Comparison of ENCODE assay signal across 17 cellular contexts in the genomic region with DNA sequence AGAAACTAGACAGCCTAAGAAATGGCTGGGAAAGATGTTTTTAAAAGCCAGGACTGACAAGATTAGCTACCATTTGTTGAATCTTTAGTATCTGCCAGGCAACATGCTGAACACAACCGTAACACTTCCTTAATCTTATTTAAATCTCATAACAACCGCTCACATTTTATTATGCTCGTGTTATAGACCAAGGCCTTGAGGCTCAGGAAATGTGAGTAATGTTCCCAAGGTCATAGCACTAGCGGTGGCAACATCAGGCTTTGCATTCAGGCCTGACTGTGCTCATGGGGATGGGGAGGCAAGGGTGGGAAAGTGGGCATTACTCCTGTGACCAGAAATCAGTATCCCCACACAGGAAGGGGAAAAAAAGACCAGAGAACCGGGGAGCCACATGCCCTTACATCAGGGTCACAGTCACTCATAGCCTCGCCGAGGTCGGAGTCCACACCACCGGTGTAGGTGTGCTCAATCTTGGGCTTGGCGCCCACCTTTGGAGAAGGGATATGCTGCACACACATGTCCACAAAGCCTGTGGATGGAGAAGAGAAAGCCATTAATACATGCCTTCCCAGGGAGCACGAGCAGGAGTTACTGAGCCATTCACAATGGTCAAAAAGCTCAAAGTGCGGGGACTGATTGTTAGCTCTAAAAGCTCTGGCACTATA. TPM values are rescaled to one million over a fixed set of nuclear protein-coding genes. Genes with fewer than 3 reads are reported as not detected.
A peak's percentile ranks its signal among the peaks of the same experiment; 100 is the strongest.
DNase-seq lines count a peak whose midpoint lies in the region; ATAC-seq and TF ChIP-seq lines count a peak whose summit lies in the region.
"Had no signal": no experiment of that assay in that cellular context is flagged by ENCODE, and none has a peak within 500 bp of the region (broad histone marks: within the 10 kb centered on the region; RNA-seq: fewer than 3 reads in every experiment).

No MANE protein-coding gene starts in this region.

- TF ChIP-seq POLR2A in heart left ventricle (IDR thresholded peaks at IDR 0.05): no peak
- TF ChIP-seq POLR2A in transverse colon (IDR thresholded peaks at IDR 0.05): no peak

- H3K27me3 ChIP-seq in heart left ventricle (no peaks in the 10 kb centered on the region), transverse colon (no peaks in the 10 kb centered on the region)
- H3K27me3 ChIP-seq: BLaER1 had no signal

- TF ChIP-seq CTCF in heart left ventricle (IDR thresholded peaks at IDR 0.05) (no peak), transverse colon (IDR thresholded peaks at IDR 0.05) (no peak)

- WGBS in heart left ventricle, 4 donors: 86 to 91% (median 88%) methylated on average over 12 of the region's 12 CpGs
- 90% methylated on average over 12 of the region's 12 CpGs; no CpG with 5 or more reads in 1 of the 2 donors for WGBS in transverse colon (ENCODE audit: low coverage in 1 of 2), 2 donors

- no peak for TF ChIP-seq EP300 in transverse colon (IDR thresholded peaks at IDR 0.05; ENCODE audit: low read depth)

- H3K4me3 ChIP-seq in heart left ventricle (no peak overlapping the region), transverse colon (no peak overlapping the region)
- H3K4me3 ChIP-seq: BLaER1, HAP-1 had no signal

- H3K4me1 ChIP-seq in heart left ventricle (peaks cover 0 to 10% (median 0%) of the 10 kb centered on the region in 12 donors), transverse colon (peaks cover 0 to 5% (median 4%) of the 10 kb centered on the region in 4 donors)
- H3K4me1 ChIP-seq: Caco-2, HAP-1 had no signal

- peaks cover 7 to 100% (median 96%) of the 10 kb centered on the region in 9 donors for H3K36me3 ChIP-seq in heart left ventricle
- peaks cover 0 to 33% (median 14%) of the 10 kb centered on the region in 4 donors for H3K36me3 ChIP-seq in transverse colon

- ATAC-seq in heart left ventricle (no peak), HG03520 (IDR thresholded peaks at IDR 0.05; ENCODE audit: unreplicated experiment) (no peak)

- H3K9me3 ChIP-seq in heart left ventricle: no peaks in the 10 kb centered on the region
- H3K9me3 ChIP-seq in transverse colon: no peaks in the 10 kb centered on the region
- H3K9me3 ChIP-seq: BLaER1, Caco-2, HAP-1 had no signal

- DNase-seq in cardiac septum (ENCODE audit: low spot score) (peak; percentile 53), heart left ventricle (no peak), glomerular endothelial cell (ENCODE audit: extremely low read depth, low read depth, low spot score) (peak; percentile 60), pulmonary artery endothelial cell (ENCODE audit: low read depth, low spot score) (peak; percentile 26), transverse colon (no peak), NCI-H1092 treated with DMSO at 0.1 percent for 48 hours (lab: John Stamatoyannopoulos, UW) (no peak), Kasumi-1 (lab: John Stamatoyannopoulos, UW) (no peak)
- DNase-seq: 8988T; AML-193; Caco-2; CD8-positive, alpha-beta memory T cell; GF-D8; HFFc6 had no signal

- peak overlapping the region in 1 of 12 donors; percentile 78 for H3K27ac ChIP-seq in heart left ventricle
- H3K27ac ChIP-seq in transverse colon: peak overlapping the region in 3 of 4 donors; percentile 71 to 81 (median 73)
- H3K27ac ChIP-seq: BLaER1 had no signal

- in situ Hi-C loops in transverse colon (cut with MboI; ENCODE audit: low pct_ligation_motif_present in 1 of 4, low pct_unique_long_range_greater_than_20kb in 1 of 4, low sequenced_read_pairs in 3 of 4): loop anchor here in 2 of 4 donors (5.0 to 10.0 kb wide), 2 partner anchors 79 to 81 kb away; no protein-coding TSS in a partner anchor

- intact Hi-C loops in cardiac septum (cut with DNase I) (no loop called here), heart left ventricle (cut with DNase I) (no loop called here), transverse colon (cut with DNase I; ENCODE audit: low total_unique reads) (no loop called here)

RNA-seq across cellular contexts. Expression of a gene that starts 15.7 kb away (rescaled TPM):
- 10.3 TPM for total RNA-seq in cardiac septum
- 10 to 100 TPM in 5 of 9 donors, 1 to 10 TPM in 4; 4.3 to 23.7 (median 12.9) TPM for total RNA-seq in heart left ventricle
- polyA plus RNA-seq in heart left ventricle: 10 to 100 TPM; 14.3 to 30.9 TPM
- total RNA-seq in glomerular endothelial cell: not detected in 2 replicates
- not detected in 2 replicates for total RNA-seq in pulmonary artery endothelial cell
- total RNA-seq in transverse colon: under 1 TPM in 1 of 4 donors, not detected in 3; 0.96 TPM
- total RNA-seq: Caco-2; CD8-positive, alpha-beta memory T cell; H1; HFFc6 had no signal
- polyA plus RNA-seq: H1 had no signal

RNA-seq across cellular contexts. Expression of a gene that starts 33.3 kb away (rescaled TPM):
- total RNA-seq in cardiac septum (32.0 TPM), heart left ventricle (10 to 100 TPM; 16.8 to 60.8 (median 24.9) TPM), glomerular endothelial cell (20.8 and 22.7 TPM in 2 replicates), pulmonary artery endothelial cell (5.4 and 14.1 TPM in 2 replicates), transverse colon (10 to 100 TPM; 12.0 to 18.7 (median 14.7) TPM)
- polyA plus RNA-seq in heart left ventricle: 10 to 100 TPM; 14.2 to 29.9 TPM
- polyA plus RNA-seq: CD8-positive, alpha-beta memory T cell had no signal

RNA-seq across cellular contexts. Expression of a gene that starts 35.9 kb away (rescaled TPM):
- total RNA-seq in cardiac septum (62.0 TPM), heart left ventricle (100 to 1,000 TPM in 1 of 9 donors, 10 to 100 TPM in 8; 37.1 to 106 (median 65.0) TPM), glomerular endothelial cell (71.1 and 98.6 TPM in 2 replicates), pulmonary artery endothelial cell (226 and 278 TPM in 2 replicates), transverse colon (100 to 1,000 TPM in 1 of 4 donors, 10 to 100 TPM in 3; 37.4 to 136 (median 65.4) TPM)
- polyA plus RNA-seq in heart left ventricle: 10 to 100 TPM; 21.3 to 71.7 TPM

RNA-seq across cellular contexts. Expression of a gene that starts 51.9 kb away (rescaled TPM):
- total RNA-seq in cardiac septum (7.0 TPM), heart left ventricle (10 to 100 TPM in 1 of 9 donors, 1 to 10 TPM in 7, under 1 TPM in 1; 0.94 to 12.4 (median 5.8) TPM), glomerular endothelial cell (not detected in 2 replicates), pulmonary artery endothelial cell (0.35 and 0.53 TPM in 2 replicates), transverse colon (under 1 TPM in 1 of 4 donors, not detected in 3; 0.68 TPM)
- polyA plus RNA-seq in heart left ventricle: 1 to 10 TPM; 3.7 to 6.9 TPM
- total RNA-seq: Caco-2; CD8-positive, alpha-beta memory T cell; HFFc6 had no signal
- polyA plus RNA-seq: CD8-positive, alpha-beta memory T cell had no signal

Comparison
In these comparisons a context has a peak if more than half of its experiments do, and no peak if none do; other contexts are left out.
1. DNase-seq: peak in cardiac septum (single experiment), glomerular endothelial cell (single experiment) and pulmonary artery endothelial cell (single experiment); none in heart left ventricle (0 of 5), transverse colon (single experiment), NCI-H1092 treated with DMSO at 0.1 percent for 48 hours (single experiment) and Kasumi-1 (0 of 2).